ENCODE assay signal across 1 cellular context in genomic region chr1:89908294-89908992, GRCh38.
TF ChIP-seq lines count a peak whose summit lies in the region.

No MANE protein-coding gene starts in this region.

TF ChIP-seq in H1, 55 proteins besides CTCF, POLR2A, EP300 and RAD21 (continued from another document):
- TF ChIP-seq, protein P1, sequence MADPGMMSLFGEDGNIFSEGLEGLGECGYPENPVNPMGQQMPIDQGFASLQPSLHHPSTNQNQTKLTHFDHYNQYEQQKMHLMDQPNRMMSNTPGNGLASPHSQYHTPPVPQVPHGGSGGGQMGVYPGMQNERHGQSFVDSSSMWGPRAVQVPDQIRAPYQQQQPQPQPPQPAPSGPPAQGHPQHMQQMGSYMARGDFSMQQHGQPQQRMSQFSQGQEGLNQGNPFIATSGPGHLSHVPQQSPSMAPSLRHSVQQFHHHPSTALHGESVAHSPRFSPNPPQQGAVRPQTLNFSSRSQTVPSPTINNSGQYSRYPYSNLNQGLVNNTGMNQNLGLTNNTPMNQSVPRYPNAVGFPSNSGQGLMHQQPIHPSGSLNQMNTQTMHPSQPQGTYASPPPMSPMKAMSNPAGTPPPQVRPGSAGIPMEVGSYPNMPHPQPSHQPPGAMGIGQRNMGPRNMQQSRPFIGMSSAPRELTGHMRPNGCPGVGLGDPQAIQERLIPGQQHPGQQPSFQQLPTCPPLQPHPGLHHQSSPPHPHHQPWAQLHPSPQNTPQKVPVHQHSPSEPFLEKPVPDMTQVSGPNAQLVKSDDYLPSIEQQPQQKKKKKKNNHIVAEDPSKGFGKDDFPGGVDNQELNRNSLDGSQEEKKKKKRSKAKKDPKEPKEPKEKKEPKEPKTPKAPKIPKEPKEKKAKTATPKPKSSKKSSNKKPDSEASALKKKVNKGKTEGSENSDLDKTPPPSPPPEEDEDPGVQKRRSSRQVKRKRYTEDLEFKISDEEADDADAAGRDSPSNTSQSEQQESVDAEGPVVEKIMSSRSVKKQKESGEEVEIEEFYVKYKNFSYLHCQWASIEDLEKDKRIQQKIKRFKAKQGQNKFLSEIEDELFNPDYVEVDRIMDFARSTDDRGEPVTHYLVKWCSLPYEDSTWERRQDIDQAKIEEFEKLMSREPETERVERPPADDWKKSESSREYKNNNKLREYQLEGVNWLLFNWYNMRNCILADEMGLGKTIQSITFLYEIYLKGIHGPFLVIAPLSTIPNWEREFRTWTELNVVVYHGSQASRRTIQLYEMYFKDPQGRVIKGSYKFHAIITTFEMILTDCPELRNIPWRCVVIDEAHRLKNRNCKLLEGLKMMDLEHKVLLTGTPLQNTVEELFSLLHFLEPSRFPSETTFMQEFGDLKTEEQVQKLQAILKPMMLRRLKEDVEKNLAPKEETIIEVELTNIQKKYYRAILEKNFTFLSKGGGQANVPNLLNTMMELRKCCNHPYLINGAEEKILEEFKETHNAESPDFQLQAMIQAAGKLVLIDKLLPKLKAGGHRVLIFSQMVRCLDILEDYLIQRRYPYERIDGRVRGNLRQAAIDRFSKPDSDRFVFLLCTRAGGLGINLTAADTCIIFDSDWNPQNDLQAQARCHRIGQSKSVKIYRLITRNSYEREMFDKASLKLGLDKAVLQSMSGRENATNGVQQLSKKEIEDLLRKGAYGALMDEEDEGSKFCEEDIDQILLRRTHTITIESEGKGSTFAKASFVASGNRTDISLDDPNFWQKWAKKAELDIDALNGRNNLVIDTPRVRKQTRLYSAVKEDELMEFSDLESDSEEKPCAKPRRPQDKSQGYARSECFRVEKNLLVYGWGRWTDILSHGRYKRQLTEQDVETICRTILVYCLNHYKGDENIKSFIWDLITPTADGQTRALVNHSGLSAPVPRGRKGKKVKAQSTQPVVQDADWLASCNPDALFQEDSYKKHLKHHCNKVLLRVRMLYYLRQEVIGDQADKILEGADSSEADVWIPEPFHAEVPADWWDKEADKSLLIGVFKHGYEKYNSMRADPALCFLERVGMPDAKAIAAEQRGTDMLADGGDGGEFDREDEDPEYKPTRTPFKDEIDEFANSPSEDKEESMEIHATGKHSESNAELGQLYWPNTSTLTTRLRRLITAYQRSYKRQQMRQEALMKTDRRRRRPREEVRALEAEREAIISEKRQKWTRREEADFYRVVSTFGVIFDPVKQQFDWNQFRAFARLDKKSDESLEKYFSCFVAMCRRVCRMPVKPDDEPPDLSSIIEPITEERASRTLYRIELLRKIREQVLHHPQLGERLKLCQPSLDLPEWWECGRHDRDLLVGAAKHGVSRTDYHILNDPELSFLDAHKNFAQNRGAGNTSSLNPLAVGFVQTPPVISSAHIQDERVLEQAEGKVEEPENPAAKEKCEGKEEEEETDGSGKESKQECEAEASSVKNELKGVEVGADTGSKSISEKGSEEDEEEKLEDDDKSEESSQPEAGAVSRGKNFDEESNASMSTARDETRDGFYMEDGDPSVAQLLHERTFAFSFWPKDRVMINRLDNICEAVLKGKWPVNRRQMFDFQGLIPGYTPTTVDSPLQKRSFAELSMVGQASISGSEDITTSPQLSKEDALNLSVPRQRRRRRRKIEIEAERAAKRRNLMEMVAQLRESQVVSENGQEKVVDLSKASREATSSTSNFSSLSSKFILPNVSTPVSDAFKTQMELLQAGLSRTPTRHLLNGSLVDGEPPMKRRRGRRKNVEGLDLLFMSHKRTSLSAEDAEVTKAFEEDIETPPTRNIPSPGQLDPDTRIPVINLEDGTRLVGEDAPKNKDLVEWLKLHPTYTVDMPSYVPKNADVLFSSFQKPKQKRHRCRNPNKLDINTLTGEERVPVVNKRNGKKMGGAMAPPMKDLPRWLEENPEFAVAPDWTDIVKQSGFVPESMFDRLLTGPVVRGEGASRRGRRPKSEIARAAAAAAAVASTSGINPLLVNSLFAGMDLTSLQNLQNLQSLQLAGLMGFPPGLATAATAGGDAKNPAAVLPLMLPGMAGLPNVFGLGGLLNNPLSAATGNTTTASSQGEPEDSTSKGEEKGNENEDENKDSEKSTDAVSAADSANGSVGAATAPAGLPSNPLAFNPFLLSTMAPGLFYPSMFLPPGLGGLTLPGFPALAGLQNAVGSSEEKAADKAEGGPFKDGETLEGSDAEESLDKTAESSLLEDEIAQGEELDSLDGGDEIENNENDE (IDR thresholded peaks at IDR 0.05; ENCODE audit: insufficient replicate concordance, low read length) = no peak
- TF ChIP-seq CREB1 (IDR thresholded peaks at IDR 0.05) (no peak), EGR1 (IDR thresholded peaks at IDR 0.05; ENCODE audit: borderline replicate concordance, low read depth, low read length) (no peak), SRF (IDR thresholded peaks at IDR 0.05; ENCODE audit: low read depth, low read length) (no peak), TAF1 (IDR thresholded peaks at IDR 0.05; ENCODE audit: low read depth, low read length) (no peak), PHF8 (conservative IDR thresholded peaks at IDR 0.05; ENCODE audit: low read depth, low read length) (no peak), SUZ12 (IDR thresholded peaks at IDR 0.05; ENCODE audit: low read length) (no peak), RFX5 (IDR thresholded peaks at IDR 0.05; ENCODE audit: borderline replicate concordance, low read depth, low read length) (no peak), SIX5 (IDR thresholded peaks at IDR 0.05; ENCODE audit: low read depth, low read length) (no peak), CBX5 (IDR thresholded peaks at IDR 0.05; ENCODE audit: low read depth, low read length) (no peak)
TF ChIP-seq in H1: peak in this region for 0.
